1 cellular context compared by ENCODE assay signal in genomic region chr11:79006854-79007253, GRCh38.
TF ChIP-seq lines count a peak whose summit lies in the region.

No MANE protein-coding gene starts in this region.

TF ChIP-seq in liver, 16 proteins besides CTCF, POLR2A, EP300 and RAD21 (continued from another document):
- TF ChIP-seq HNF4A (conservative IDR thresholded peaks at IDR 0.05) (peak; percentile 94 to 95), RXRA (IDR thresholded peaks at IDR 0.05) (peak in 1 of 2 donors; percentile 50), TAF1 (conservative IDR thresholded peaks at IDR 0.05) (no peak), EGR1 (IDR thresholded peaks at IDR 0.05; ENCODE audit: low read depth in 2 of 2) (no peak), YY1 (IDR thresholded peaks at IDR 0.05) (peak; percentile 41), ATF3 (IDR thresholded peaks at IDR 0.05) (no peak), MAX (IDR thresholded peaks at IDR 0.05) (peak; percentile 37), GABPA (IDR thresholded peaks at IDR 0.05 in 1 of 2, conservative IDR thresholded peaks at IDR 0.05 in 1 of 2) (no peak), FOXA1 (IDR thresholded peaks at IDR 0.05) (no peak), NR2F2 (IDR thresholded peaks at IDR 0.05) (no peak), REST (IDR thresholded peaks at IDR 0.05) (peak; percentile 23), SP1 (IDR thresholded peaks at IDR 0.05) (peak; percentile 85)
TF ChIP-seq in liver: peak in this region for 8.
